1 cellular context compared by ENCODE assay signal in genomic region chr4:99078931-99079624, GRCh38.
TF ChIP-seq lines count a peak whose summit lies in the region.

No MANE protein-coding gene starts in this region.

TF ChIP-seq in HepG2, 621 proteins besides CTCF, POLR2A, EP300 and RAD21 (continued from another document):
- TF ChIP-seq HOMEZ (CRISPR knock-in tag; IDR thresholded peaks at IDR 0.05; ENCODE audit: low read depth) (no peak), ZNF18 (CRISPR knock-in tag; IDR thresholded peaks at IDR 0.05; ENCODE audit: insufficient replicate concordance) (no peak), MYPOP (CRISPR knock-in tag; IDR thresholded peaks at IDR 0.05) (no peak), ASH2L (IDR thresholded peaks at IDR 0.05; ENCODE audit: insufficient read length, low read depth, low read length) (no peak), IRF2 (CRISPR knock-in tag; IDR thresholded peaks at IDR 0.05) (no peak), ZNF557 (CRISPR knock-in tag; IDR thresholded peaks at IDR 0.05) (no peak), ZNF878 (CRISPR knock-in tag; IDR thresholded peaks at IDR 0.05) (no peak), ZNF784 (CRISPR knock-in tag; IDR thresholded peaks at IDR 0.05; ENCODE audit: borderline replicate concordance) (no peak), ZNF234 (CRISPR knock-in tag; conservative IDR thresholded peaks at IDR 0.05) (no peak), ZNF83 (CRISPR knock-in tag; IDR thresholded peaks at IDR 0.05; ENCODE audit: borderline replicate concordance) (no peak), RBFOX2 (IDR thresholded peaks at IDR 0.05; ENCODE audit: low read depth, low read length) (peak; percentile 35; the same call in 1 of the 2 replicates), POLR2AphosphoS5 (IDR thresholded peaks at IDR 0.05; ENCODE audit: low read depth, low read length) (0 out of 2 replicates have a peak, but pooled peaks have one; percentile 11), CBX2 (IDR thresholded peaks at IDR 0.05; ENCODE audit: low read depth, low read length) (no peak), CBX2 (CRISPR knock-in tag; IDR thresholded peaks at IDR 0.05; ENCODE audit: low read depth) (no peak), ZNF550 (CRISPR knock-in tag; IDR thresholded peaks at IDR 0.05; ENCODE audit: borderline replicate concordance) (no peak), RELA (CRISPR knock-in tag; IDR thresholded peaks at IDR 0.05) (no peak), USF2 (IDR thresholded peaks at IDR 0.05; ENCODE audit: low read depth, low read length) (no peak), USF2 (CRISPR knock-in tag; IDR thresholded peaks at IDR 0.05; ENCODE audit: borderline replicate concordance) (no peak), ZNF737 (CRISPR knock-in tag; IDR thresholded peaks at IDR 0.05; ENCODE audit: borderline replicate concordance) (no peak)
